In the genomic region with DNA sequence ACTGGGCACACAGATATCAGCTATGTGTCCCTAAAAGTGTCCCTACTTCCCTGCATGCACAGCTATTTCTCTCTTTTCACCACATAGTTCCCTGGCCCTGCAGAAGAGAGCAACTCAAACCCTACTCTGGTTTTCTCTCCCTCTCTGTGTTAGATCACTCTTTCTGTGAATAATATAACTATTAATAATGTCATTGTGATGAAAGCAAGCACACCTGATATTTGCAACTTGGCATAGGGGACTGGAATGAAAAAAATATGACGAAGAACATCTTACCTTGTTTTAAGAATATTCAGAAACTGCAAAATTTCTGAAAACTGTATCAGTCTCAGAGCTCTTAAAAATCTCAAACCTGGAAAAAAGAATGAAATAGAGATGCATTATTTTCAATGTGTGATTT, we compare ENCODE assay signal across 8 cellular contexts.
"Had no signal": no experiment of that assay in that cellular context is flagged by ENCODE, and none has a peak within 500 bp of the region (broad histone marks: within the 10 kb centered on the region; RNA-seq: fewer than 3 reads in every experiment).

No MANE protein-coding gene starts in this region.

- H3K9me3 ChIP-seq: HAP-1 had no signal

- H3K4me1 ChIP-seq: HAP-1 had no signal

- H2AFZ ChIP-seq: GM23248 had no signal

- ATAC-seq: HCT116, HepG2 had no signal

- H3K9ac ChIP-seq: GM23248 had no signal

- FAIRE-seq: HepG2 had no signal

- H3K36me3 ChIP-seq: HAP-1 had no signal

- DNase-seq: GM23248, GOT3, H7, HFFc6 had no signal

- H3K4me3 ChIP-seq: GM23248, HAP-1 had no signal

- H3K27ac ChIP-seq: GM23248, HL-60 had no signal
